Comparison of ENCODE assay signal across 12 cellular contexts in the genomic region with DNA sequence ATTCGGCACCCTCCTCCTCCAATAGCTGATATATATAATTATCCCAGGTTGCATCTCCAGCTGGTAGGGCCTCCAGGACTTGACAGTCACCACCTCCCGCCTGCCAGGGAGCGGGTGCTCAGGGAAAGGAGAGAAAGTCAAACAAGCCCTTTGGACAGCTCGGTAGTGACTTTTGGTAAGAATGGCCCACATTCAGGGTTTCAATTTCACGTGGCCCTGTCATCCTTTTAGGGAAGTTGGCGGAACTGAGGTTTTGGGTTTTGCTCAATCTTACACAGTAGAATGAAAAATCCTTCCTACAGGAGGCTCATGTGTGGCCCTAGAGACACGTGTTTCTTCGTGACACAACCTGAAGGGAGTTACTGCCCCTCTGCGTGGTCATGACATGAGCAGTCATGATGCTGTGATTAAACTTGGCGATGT. TPM values are rescaled to one million over a fixed set of nuclear protein-coding genes. Genes with fewer than 3 reads are reported as not detected.
A peak's percentile ranks its signal among the peaks of the same experiment; 100 is the strongest.
DNase-seq lines count a peak whose midpoint lies in the region; ATAC-seq and TF ChIP-seq lines count a peak whose summit lies in the region.
"Had no signal": no experiment of that assay in that cellular context is flagged by ENCODE, and none has a peak within 500 bp of the region (broad histone marks: within the 10 kb centered on the region; RNA-seq: fewer than 3 reads in every experiment).

No MANE protein-coding gene starts in this region.

- no peak overlapping the region for H3K27ac ChIP-seq in suprapubic skin
- H3K27ac ChIP-seq: coronary artery had no signal

- no peak for TF ChIP-seq CTCF in Caco-2 (IDR thresholded peaks at IDR 0.05; ENCODE audit: insufficient read depth in 1 of 2, low read depth in 1 of 2, low read length in 1 of 2, severe bottlenecking in 1 of 2, unreplicated experiment in 1 of 2)
- TF ChIP-seq CTCF in suprapubic skin (IDR thresholded peaks at IDR 0.05) = no peak

- no peak for TF ChIP-seq EP300 in suprapubic skin (IDR thresholded peaks at IDR 0.05)

- no peak overlapping the region for H3K4me3 Mint-ChIP-seq in Caco-2 (ENCODE audit: unreplicated experiment)
- H3K4me3 Mint-ChIP-seq: activated T-cell treated with anti-CD3 and anti-CD28 coated beads, Interleukin-2, amount 50 U/mL, for 72 hours had no signal

- ATAC-seq in GM19328 (IDR thresholded peaks at IDR 0.05; ENCODE audit: unreplicated experiment) (peak; percentile 81), HG02973 (IDR thresholded peaks at IDR 0.05; ENCODE audit: unreplicated experiment) (peak; percentile 95)

- H3K4me1 ChIP-seq in Caco-2 (peaks cover 20% of the 10 kb centered on the region), suprapubic skin (no peaks in the 10 kb centered on the region)

- H3K9me3 ChIP-seq in Caco-2 (no peaks in the 10 kb centered on the region), suprapubic skin (no peaks in the 10 kb centered on the region)
- H3K9me3 ChIP-seq: SK-N-SH had no signal

- peaks cover 14% of the 10 kb centered on the region for H3K4me1 Mint-ChIP-seq in Caco-2 (ENCODE audit: low read depth, unreplicated experiment)

- no TSS peak for BruUV-seq in Caco-2 (replicated peaks; lab: Mats Ljungman, UMichigan)

- H3K36me3 Mint-ChIP-seq in Caco-2 (ENCODE audit: insufficient read depth, unreplicated experiment) = no peaks in the 10 kb centered on the region

- intact Hi-C loops in Caco-2 (cut with micrococcal nuclease; ENCODE audit: unreplicated experiment) = no loop called here

- H3K27me3 ChIP-seq in Caco-2 (replicated peaks; ENCODE audit: control insufficient read depth, insufficient read depth, low read length) = no peaks in the 10 kb centered on the region
- H3K27me3 ChIP-seq in suprapubic skin = no peaks in the 10 kb centered on the region

- H3K4me3 ChIP-seq in Caco-2 (ENCODE audit: low read depth, low read length) (no peak overlapping the region), suprapubic skin (no peak overlapping the region)
- H3K4me3 ChIP-seq: coronary artery had no signal

- no peaks in the 10 kb centered on the region for H3K36me3 ChIP-seq in Caco-2 (ENCODE audit: control insufficient read depth, insufficient read depth, low read length)
- no peaks in the 10 kb centered on the region for H3K36me3 ChIP-seq in suprapubic skin

- no peak for DNase-seq in Caco-2
- DNase-seq in SIG-M5 (lab: John Stamatoyannopoulos, UW) = peak; percentile 69
- no peak for DNase-seq in epidermal melanocyte (ENCODE audit: insufficient read length, low spot score)
- DNase-seq in activated T-cell treated with anti-CD3 and anti-CD28 coated beads, Interleukin-2, amount 50 U/mL, for 1 hour = no peak
- no peak for DNase-seq in SHP77 treated with DMSO at 0.1 percent for 48 hours (lab: John Stamatoyannopoulos, UW)
- no peak for DNase-seq in suprapubic skin (ENCODE audit: low spot score in 2 of 2)
- DNase-seq: AML-193, SK-N-SH had no signal

- H3K27me3 Mint-ChIP-seq in Caco-2 (ENCODE audit: insufficient read depth, unreplicated experiment) = no peaks in the 10 kb centered on the region

- no peaks in the 10 kb centered on the region for H3K9me3 Mint-ChIP-seq in Caco-2 (ENCODE audit: unreplicated experiment)
- H3K9me3 Mint-ChIP-seq: activated T-cell treated with anti-CD3 and anti-CD28 coated beads, Interleukin-2, amount 50 U/mL, for 72 hours had no signal

- POLR2A ChIA-PET in Caco-2 (lab: Charles Lee) = no interaction called here

- no peak for TF ChIP-seq POLR2A in suprapubic skin (IDR thresholded peaks at IDR 0.05)

- WGBS in suprapubic skin = 88% methylated on average over 10 of the region's 10 CpGs

- peak overlapping the region; percentile 85 for H3K27ac Mint-ChIP-seq in Caco-2 (ENCODE audit: unreplicated experiment)
- H3K27ac Mint-ChIP-seq: activated T-cell treated with anti-CD3 and anti-CD28 coated beads, Interleukin-2, amount 50 U/mL, for 72 hours had no signal

- CTCF ChIA-PET in Caco-2 (lab: Charles Lee) = no interaction called here

RNA-seq across cellular contexts. Expression of a gene that starts 44.2 kb away (rescaled TPM):
- 4.1 and 6.7 TPM in 2 replicates for total RNA-seq in Caco-2 (2022)
- 1 to 10 TPM; 1.5 to 3.9 (median 2.7) TPM for total RNA-seq in suprapubic skin
- total RNA-seq: activated T-cell treated with anti-CD3 and anti-CD28 coated beads, Interleukin-2, amount 50 U/mL, for 72 hours had no signal
